8 cellular contexts compared by ENCODE assay signal in the genomic region with DNA sequence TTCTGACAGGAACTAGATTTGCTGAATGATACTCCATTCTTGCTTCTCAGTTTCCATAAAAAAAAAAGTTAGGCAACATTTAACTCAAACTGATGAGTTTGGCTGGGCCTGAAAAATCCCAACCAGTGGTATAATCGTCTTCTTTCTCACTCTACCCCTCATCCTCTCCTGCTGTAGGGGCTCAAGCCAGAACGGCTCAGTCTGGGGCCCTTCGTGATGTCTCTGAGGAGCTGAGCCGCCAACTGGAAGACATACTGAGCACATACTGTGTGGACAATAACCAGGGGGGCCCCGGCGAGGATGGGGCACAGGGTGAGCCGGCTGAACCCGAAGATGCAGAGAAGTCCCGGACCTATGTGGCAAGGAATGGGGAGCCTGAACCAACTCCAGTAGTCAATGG. TPM values are rescaled to one million over a fixed set of nuclear protein-coding genes. Genes with fewer than 3 reads are reported as not detected.
DNase-seq lines count a peak whose midpoint lies in the region; ATAC-seq and TF ChIP-seq lines count a peak whose summit lies in the region.

No MANE protein-coding gene starts in this region.

- H3K27ac ChIP-seq in thoracic aorta: peak overlapping the region in 1 of 2 donors; percentile 92

- peaks cover 68% of the 10 kb centered on the region for H3K36me3 Mint-ChIP-seq in activated T-cell treated with anti-CD3 and anti-CD28 coated beads, Interleukin-2, amount 50 U/mL, for 24 hours (ENCODE audit: low read depth)
- H3K36me3 Mint-ChIP-seq in activated naive CD8-positive, alpha-beta T cell: peaks cover 17% of the 10 kb centered on the region

- no peaks in the 10 kb centered on the region for H3K9me3 Mint-ChIP-seq in activated T-cell treated with anti-CD3 and anti-CD28 coated beads, Interleukin-2, amount 50 U/mL, for 24 hours
- no peaks in the 10 kb centered on the region for H3K9me3 Mint-ChIP-seq in activated naive CD8-positive, alpha-beta T cell (ENCODE audit: low read depth)

- H3K36me3 ChIP-seq in kidney epithelial cell (ENCODE audit: control insufficient read depth, insufficient read depth, low read length) (no peaks in the 10 kb centered on the region), thoracic aorta (peaks cover 11% of the 10 kb centered on the region)

- H3K4me1 Mint-ChIP-seq in activated T-cell treated with anti-CD3 and anti-CD28 coated beads, Interleukin-2, amount 50 U/mL, for 24 hours (ENCODE audit: low read depth): peaks cover 54% of the 10 kb centered on the region
- H3K4me1 Mint-ChIP-seq in activated naive CD8-positive, alpha-beta T cell (ENCODE audit: low read depth): peaks cover 52% of the 10 kb centered on the region

- H3K27me3 Mint-ChIP-seq in activated T-cell treated with anti-CD3 and anti-CD28 coated beads, Interleukin-2, amount 50 U/mL, for 24 hours: no peaks in the 10 kb centered on the region
- no peaks in the 10 kb centered on the region for H3K27me3 Mint-ChIP-seq in activated naive CD8-positive, alpha-beta T cell

- ATAC-seq in thoracic aorta (ENCODE audit: insufficient number of reproducible peaks, low FRiP score, low read depth): no peak

- in situ Hi-C loops in KBM-7 (cut with MboI; ENCODE audit: low pct_unique_long_range_greater_than_20kb, low sequenced_read_pairs): no loop called here

- no peak for TF ChIP-seq CTCF in kidney epithelial cell (IDR thresholded peaks at IDR 0.05; ENCODE audit: insufficient read depth, low read length, poor library complexity, severe bottlenecking)
- no peak for TF ChIP-seq CTCF in thoracic aorta (IDR thresholded peaks at IDR 0.05)

- DNase-seq in activated T-cell treated with anti-CD3 and anti-CD28 coated beads, Interleukin-2, amount 50 U/mL, for 24 hours: no peak
- no peak for DNase-seq in activated T-cell treated with anti-CD3 and anti-CD28 coated beads, Interleukin-2, amount 50 U/mL, for 1 hour
- no peak for DNase-seq in kidney epithelial cell (ENCODE audit: low read depth)
- DNase-seq in thoracic aorta (ENCODE audit: low spot score): no peak
- no peak for DNase-seq in NCI-H510A (lab: John Stamatoyannopoulos, UW)
- DNase-seq in KBM-7: no peak
- DNase-seq in T1000 (lab: John Stamatoyannopoulos, UW): no peak

- H3K4me3 Mint-ChIP-seq in activated T-cell treated with anti-CD3 and anti-CD28 coated beads, Interleukin-2, amount 50 U/mL, for 24 hours: peak overlapping the region; percentile 98
- peak overlapping the region; percentile 94 for H3K4me3 Mint-ChIP-seq in activated naive CD8-positive, alpha-beta T cell

- H3K4me3 ChIP-seq in kidney epithelial cell (ENCODE audit: low read depth, low read length) (peak overlapping the region; percentile 59), thoracic aorta (peak overlapping the region; percentile 82)

- H3K4me1 ChIP-seq in thoracic aorta (ENCODE audit: control insufficient read depth in 1 of 2, low read depth in 2 of 2): peaks cover 20 to 55% of the 10 kb centered on the region in 2 donors

- no peaks in the 10 kb centered on the region for H3K9me3 ChIP-seq in thoracic aorta

- H3K27me3 ChIP-seq in kidney epithelial cell (ENCODE audit: control insufficient read depth, insufficient read depth, low read length) (no peaks in the 10 kb centered on the region), thoracic aorta (replicated peaks; ENCODE audit: insufficient read depth) (no peaks in the 10 kb centered on the region)

- peak overlapping the region; percentile 99 for H3K27ac Mint-ChIP-seq in activated T-cell treated with anti-CD3 and anti-CD28 coated beads, Interleukin-2, amount 50 U/mL, for 24 hours
- peak overlapping the region; percentile 96 for H3K27ac Mint-ChIP-seq in activated naive CD8-positive, alpha-beta T cell

RNA-seq across cellular contexts. Expression of gene TXLNA, which starts 1.6 kb away (rescaled TPM):
- 69.6 and 74.8 TPM in 2 replicates for total RNA-seq in kidney epithelial cell
- total RNA-seq in thoracic aorta: 10 to 100 TPM; 57.5 to 89.5 TPM

RNA-seq across cellular contexts. Expression of gene CCDC28B, which starts 19.3 kb away (rescaled TPM):
- total RNA-seq in kidney epithelial cell (7.0 and 8.8 TPM in 2 replicates), thoracic aorta (1 to 10 TPM in 1 of 2 donors, not detected in 1; 2.0 TPM)

RNA-seq across cellular contexts. Expression of gene IQCC, which starts 24.4 kb away (rescaled TPM):
- total RNA-seq in kidney epithelial cell: 2.5 and 5.3 TPM in 2 replicates
- total RNA-seq in thoracic aorta: 1 to 10 TPM in 1 of 2 donors, not detected in 1; 1.4 TPM

RNA-seq across cellular contexts. Expression of gene DCDC2B, which starts 27.8 kb away (rescaled TPM):
- not detected in 2 replicates for total RNA-seq in kidney epithelial cell
- total RNA-seq in thoracic aorta: not detected

RNA-seq across cellular contexts. Expression of gene TMEM234, which starts 41.1 kb away (rescaled TPM):
- 20.2 and 21.1 TPM in 2 replicates for total RNA-seq in kidney epithelial cell
- 10 to 100 TPM in 1 of 2 donors, 1 to 10 TPM in 1; 9.5 to 20.0 TPM for total RNA-seq in thoracic aorta
